In the genomic region with DNA sequence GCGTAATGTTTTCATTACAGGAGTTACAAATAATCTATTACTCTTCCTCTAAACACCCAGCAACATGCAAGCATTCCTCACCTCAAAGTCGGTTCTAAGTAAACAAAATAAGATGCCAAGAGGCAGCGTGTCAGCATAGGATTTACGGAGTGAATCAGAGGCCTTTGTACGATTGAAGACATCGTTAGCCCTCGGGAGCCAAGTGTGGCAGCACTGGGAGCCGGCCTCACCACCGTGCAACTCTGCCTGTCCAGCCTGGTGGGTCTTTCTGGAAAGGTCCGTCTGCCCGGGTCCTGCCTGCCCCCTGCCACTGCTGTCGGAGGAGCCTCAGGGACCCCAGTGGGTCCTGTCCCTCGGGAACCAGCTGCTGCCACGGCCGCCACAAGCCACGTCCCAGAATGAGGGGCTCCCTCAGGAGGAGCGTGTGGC, we compare ENCODE assay signal across 16 cellular contexts.
A peak's percentile ranks its signal among the peaks of the same experiment; 100 is the strongest.
DNase-seq lines count a peak whose midpoint lies in the region; ATAC-seq and TF ChIP-seq lines count a peak whose summit lies in the region.
"Had no signal": no experiment of that assay in that cellular context is flagged by ENCODE, and none has a peak within 500 bp of the region (broad histone marks: within the 10 kb centered on the region; RNA-seq: fewer than 3 reads in every experiment).

No MANE protein-coding gene starts in this region.

- H3K9me3 ChIP-seq in prostate gland: no peaks in the 10 kb centered on the region
- no peaks in the 10 kb centered on the region for H3K9me3 ChIP-seq in effector memory CD4-positive, alpha-beta T cell (ENCODE audit: control insufficient read depth, low read length)
- no peaks in the 10 kb centered on the region for H3K9me3 ChIP-seq in OCI-LY7 (ENCODE audit: low read length)
- H3K9me3 ChIP-seq: Caco-2 had no signal

- DNase-seq in GM03348 (ENCODE audit: low spot score) (peak; percentile 69), RWPE1 (ENCODE audit: low spot score) (peak; percentile 70), foreskin fibroblast (peak; percentile 21 to 26), prostate gland (ENCODE audit: low spot score) (peak; percentile 38), OCI-LY7 (ENCODE audit: low spot score) (no peak)
- no peak for DNase-seq in activated T-cell treated with anti-CD3 and anti-CD28 coated beads, Interleukin-2, amount 50 U/mL, for 4 hours
- no peak for DNase-seq in effector memory CD4-positive, alpha-beta T cell
- DNase-seq: activated CD8-positive, alpha-beta memory T cell treated with anti-CD3 and anti-CD28 coated beads, Interleukin-2, amount 50 U/mL, for 48 hours; amygdala; Caco-2; NCI-H1048; NCI-H446; stimulated activated naive CD8-positive, alpha-beta T cell treated with anti-CD3 and anti-CD28 coated beads, Interleukin-15, Interleukin-2, amounts not matched to agents 100 U/mL and 50 U/mL, for 24 hours; WERI-Rb-1 had no signal

- H3K27ac ChIP-seq in RWPE1 (no peak overlapping the region), prostate gland (no peak overlapping the region), OCI-LY7 (ENCODE audit: low read depth, low read length, poor library complexity, severe bottlenecking) (no peak overlapping the region)
- no peak overlapping the region for H3K27ac ChIP-seq in effector memory CD4-positive, alpha-beta T cell (ENCODE audit: insufficient read depth, low read length, poor library complexity, severe bottlenecking)
- H3K27ac ChIP-seq: WERI-Rb-1 had no signal

- no peak overlapping the region for H3K4me3 Mint-ChIP-seq in activated T-cell treated with anti-CD3 and anti-CD28 coated beads, Interleukin-2, amount 50 U/mL, for 4 hours
- H3K4me3 Mint-ChIP-seq: GM23338 had no signal

- ATAC-seq in activated T-cell treated with anti-CD3 and anti-CD28 coated beads, Interleukin-2, amount 50 U/mL, for 4 hours: no peak
- ATAC-seq: GM12878; GM23338; stimulated activated naive CD8-positive, alpha-beta T cell treated with anti-CD3 and anti-CD28 coated beads, Interleukin-15, Interleukin-2, amounts not matched to agents 100 U/mL and 50 U/mL, for 24 hours had no signal

- H4K20me1 ChIP-seq in OCI-LY7 (ENCODE audit: insufficient read depth, low read length): no peaks in the 10 kb centered on the region

- H3K4me3 ChIP-seq in foreskin fibroblast (ENCODE audit: low read depth in 1 of 2, low read length in 2 of 2) (no peak overlapping the region), prostate gland (no peak overlapping the region), OCI-LY7 (ENCODE audit: low read depth, low read length, poor library complexity, severe bottlenecking) (no peak overlapping the region)
- H3K4me3 ChIP-seq in effector memory CD4-positive, alpha-beta T cell (ENCODE audit: insufficient read depth, low read depth, low read length, poor library complexity, severe bottlenecking): no peak overlapping the region
- H3K4me3 ChIP-seq: GM12878, GM23338 had no signal

- WGBS in prostate gland: 39% methylated on average over 17 of the region's 17 CpGs

- no peaks in the 10 kb centered on the region for H3K9me2 ChIP-seq in OCI-LY7 (ENCODE audit: insufficient read depth, low read length)

- no peak overlapping the region for H2AFZ ChIP-seq in OCI-LY7 (ENCODE audit: low read length)
- H2AFZ ChIP-seq: GM23338 had no signal

- intact Hi-C loops in prostate gland (cut with DNase I): no loop called here
- intact Hi-C loops in OCI-LY7 (cut with micrococcal nuclease; ENCODE audit: unreplicated experiment): no loop called here

- no peaks in the 10 kb centered on the region for H3K4me1 ChIP-seq in prostate gland (replicated peaks)
- H3K4me1 ChIP-seq in effector memory CD4-positive, alpha-beta T cell (ENCODE audit: control insufficient read depth, insufficient read depth, low read length, poor library complexity, severe bottlenecking): no peaks in the 10 kb centered on the region
- H3K4me1 ChIP-seq in OCI-LY7 (ENCODE audit: insufficient read depth, low read length, poor library complexity, severe bottlenecking): no peaks in the 10 kb centered on the region
- H3K4me1 ChIP-seq: Caco-2 had no signal

- TF ChIP-seq POLR2A in prostate gland (IDR thresholded peaks at IDR 0.05): no peak

- CTCF ChIA-PET in RWPE1 (lab: Yijun Ruan, JAX): no interaction called here
- CTCF ChIA-PET in OCI-LY7 (lab: Charles Lee; ENCODE audit: unreplicated experiment): no interaction called here

- H3K79me2 ChIP-seq in OCI-LY7 (ENCODE audit: insufficient read depth, low read depth, low read length): no peaks in the 10 kb centered on the region

- no peaks in the 10 kb centered on the region for H3K36me3 Mint-ChIP-seq in activated T-cell treated with anti-CD3 and anti-CD28 coated beads, Interleukin-2, amount 50 U/mL, for 4 hours (ENCODE audit: insufficient read depth)

- peaks cover 9% of the 10 kb centered on the region for H3K27me3 Mint-ChIP-seq in activated T-cell treated with anti-CD3 and anti-CD28 coated beads, Interleukin-2, amount 50 U/mL, for 4 hours (ENCODE audit: low read depth)

- no peaks in the 10 kb centered on the region for H3K4me1 Mint-ChIP-seq in activated T-cell treated with anti-CD3 and anti-CD28 coated beads, Interleukin-2, amount 50 U/mL, for 4 hours (ENCODE audit: low read depth)

- no peaks in the 10 kb centered on the region for H3K9me3 Mint-ChIP-seq in activated T-cell treated with anti-CD3 and anti-CD28 coated beads, Interleukin-2, amount 50 U/mL, for 4 hours
- H3K9me3 Mint-ChIP-seq: GM23338 had no signal

- H3K4me2 ChIP-seq in OCI-LY7 (ENCODE audit: low read length): no peak overlapping the region
- H3K4me2 ChIP-seq: GM23338 had no signal

- BruUV-seq in OCI-LY7 (replicated peaks; lab: Mats Ljungman, UMichigan): no TSS peak

- no peak for TF ChIP-seq CTCF in RWPE1 (conservative IDR thresholded peaks at IDR 0.05; ENCODE audit: low read depth)
- TF ChIP-seq CTCF in foreskin fibroblast (IDR thresholded peaks at IDR 0.05; ENCODE audit: low read depth, low read length): no peak
- TF ChIP-seq CTCF in prostate gland (IDR thresholded peaks at IDR 0.05): no peak
- no peak for TF ChIP-seq CTCF in OCI-LY7 (conservative IDR thresholded peaks at IDR 0.05; ENCODE audit: low read length)

- peaks cover 4% of the 10 kb centered on the region for H3K27me3 ChIP-seq in prostate gland (replicated peaks; ENCODE audit: insufficient read depth)
- no peaks in the 10 kb centered on the region for H3K27me3 ChIP-seq in effector memory CD4-positive, alpha-beta T cell (replicated peaks; ENCODE audit: control insufficient read depth, insufficient read depth, low read length, poor library complexity, severe bottlenecking)

- POLR2A ChIA-PET in RWPE1 (lab: Yijun Ruan, JAX; ENCODE audit: low non-redundant PET): no interaction called here
- POLR2A ChIA-PET in OCI-LY7 (lab: Charles Lee): no interaction called here

- H3K36me3 ChIP-seq in prostate gland (no peaks in the 10 kb centered on the region), OCI-LY7 (ENCODE audit: insufficient read depth, low read length) (no peaks in the 10 kb centered on the region)
- no peaks in the 10 kb centered on the region for H3K36me3 ChIP-seq in effector memory CD4-positive, alpha-beta T cell (ENCODE audit: control insufficient read depth, insufficient read depth, low read length)
- H3K36me3 ChIP-seq: WERI-Rb-1 had no signal

Comparison
In these comparisons a context has a peak if more than half of its experiments do, and no peak if none do; other contexts are left out.
1. DNase-seq: peak in GM03348 (single experiment), RWPE1 (single experiment), foreskin fibroblast (2 of 2) and prostate gland (single experiment); none in activated T-cell treated with anti-CD3 and anti-CD28 coated beads, Interleukin-2, amount 50 U/mL, for 4 hours (single experiment), effector memory CD4-positive, alpha-beta T cell (0 of 3) and OCI-LY7 (single experiment).